Comparison of ENCODE assay signal across 1 cellular context in genomic region chr17:68511671-68512246, GRCh38.
TF ChIP-seq lines count a peak whose summit lies in the region.

No MANE protein-coding gene starts in this region.

TF ChIP-seq in HepG2, 621 proteins besides CTCF, POLR2A, EP300 and RAD21 (continued from another document and continues in another):
- TF ChIP-seq ZFP41 (CRISPR knock-in tag; IDR thresholded peaks at IDR 0.05; ENCODE audit: borderline replicate concordance) (no peak), ZNF12 (CRISPR knock-in tag; IDR thresholded peaks at IDR 0.05) (0 out of 2 replicates have a peak, but pooled peaks have one; percentile 4), ZEB1 (IDR thresholded peaks at IDR 0.05; ENCODE audit: insufficient replicate concordance, low read depth) (peak; percentile 91), ZNF331 (CRISPR knock-in tag; IDR thresholded peaks at IDR 0.05) (peak; percentile 85; the same call in 1 of the 2 replicates), EED (CRISPR knock-in tag; IDR thresholded peaks at IDR 0.05) (peak; percentile 95), PRDM15 (CRISPR knock-in tag; IDR thresholded peaks at IDR 0.05) (peak; percentile 71; the same call in 1 of the 2 replicates), FOSL2 (CRISPR knock-in tag; IDR thresholded peaks at IDR 0.05) (peak; percentile 14; the same call in 1 of the 2 replicates), TERF1 (CRISPR knock-in tag; IDR thresholded peaks at IDR 0.05) (0 out of 2 replicates have a peak, but pooled peaks have one; percentile 72), HOXA5 (CRISPR knock-in tag; IDR thresholded peaks at IDR 0.05) (peak; percentile 61; the same call in 1 of the 2 replicates), AFF4 (CRISPR knock-in tag; IDR thresholded peaks at IDR 0.05) (peak; percentile 66; the same call in 1 of the 2 replicates), POGK (CRISPR knock-in tag; conservative IDR thresholded peaks at IDR 0.05) (peak; percentile 76), SIX4 (CRISPR knock-in tag; IDR thresholded peaks at IDR 0.05) (peak; percentile 97), ZNF776 (CRISPR knock-in tag; IDR thresholded peaks at IDR 0.05) (peak; percentile 52; the same call in 1 of the 2 replicates), ZNF33B (CRISPR knock-in tag; IDR thresholded peaks at IDR 0.05) (peak; percentile 72; the same call in 1 of the 2 replicates), CENPBD1 (CRISPR knock-in tag; IDR thresholded peaks at IDR 0.05; ENCODE audit: borderline replicate concordance, low read depth) (no peak), DMTF1 (CRISPR knock-in tag; IDR thresholded peaks at IDR 0.05) (no peak), ZNF605 (CRISPR knock-in tag; IDR thresholded peaks at IDR 0.05) (peak; percentile 49), ZNF691 (CRISPR knock-in tag; IDR thresholded peaks at IDR 0.05; ENCODE audit: borderline replicate concordance, low read depth) (0 out of 2 replicates have a peak, but pooled peaks have one; percentile 52), CSRNP2 (CRISPR knock-in tag; conservative IDR thresholded peaks at IDR 0.05; ENCODE audit: low read depth) (no peak), GPN1 (CRISPR knock-in tag; IDR thresholded peaks at IDR 0.05; ENCODE audit: borderline replicate concordance) (0 out of 2 replicates have a peak, but pooled peaks have one; percentile 56), ZNF616 (CRISPR knock-in tag; IDR thresholded peaks at IDR 0.05; ENCODE audit: low read depth) (peak; percentile 19; the same call in 1 of the 2 replicates), HNF1B (CRISPR knock-in tag; IDR thresholded peaks at IDR 0.05) (peak; percentile 67; the same call in 1 of the 2 replicates), ZFP37 (CRISPR knock-in tag; IDR thresholded peaks at IDR 0.05; ENCODE audit: borderline replicate concordance) (peak; percentile 74; the same call in 1 of the 2 replicates), ZNF383 (CRISPR knock-in tag; IDR thresholded peaks at IDR 0.05; ENCODE audit: borderline replicate concordance) (no peak), ZNF329 (CRISPR knock-in tag; IDR thresholded peaks at IDR 0.05; ENCODE audit: low read depth) (no peak; the same call in 1 of the 2 replicates), ZNF333 (CRISPR knock-in tag; IDR thresholded peaks at IDR 0.05; ENCODE audit: borderline replicate concordance) (no peak), ZNF10 (CRISPR knock-in tag; IDR thresholded peaks at IDR 0.05; ENCODE audit: borderline replicate concordance, low read depth) (no peak), BRD4 (CRISPR knock-in tag; IDR thresholded peaks at IDR 0.05) (0 out of 2 replicates have a peak, but pooled peaks have one; percentile 28), YY1 (IDR thresholded peaks at IDR 0.05; ENCODE audit: insufficient read depth, insufficient replicate concordance, low read depth, low read length) (peak; percentile 71), MAX (IDR thresholded peaks at IDR 0.05) (peak; percentile 97), BHLHE40 (IDR thresholded peaks at IDR 0.05; ENCODE audit: low read length) (peak; percentile 49; the same call in 1 of the 2 replicates), SSRP1 (CRISPR knock-in tag; IDR thresholded peaks at IDR 0.05) (no peak)
- TF ChIP-seq, protein P1, sequence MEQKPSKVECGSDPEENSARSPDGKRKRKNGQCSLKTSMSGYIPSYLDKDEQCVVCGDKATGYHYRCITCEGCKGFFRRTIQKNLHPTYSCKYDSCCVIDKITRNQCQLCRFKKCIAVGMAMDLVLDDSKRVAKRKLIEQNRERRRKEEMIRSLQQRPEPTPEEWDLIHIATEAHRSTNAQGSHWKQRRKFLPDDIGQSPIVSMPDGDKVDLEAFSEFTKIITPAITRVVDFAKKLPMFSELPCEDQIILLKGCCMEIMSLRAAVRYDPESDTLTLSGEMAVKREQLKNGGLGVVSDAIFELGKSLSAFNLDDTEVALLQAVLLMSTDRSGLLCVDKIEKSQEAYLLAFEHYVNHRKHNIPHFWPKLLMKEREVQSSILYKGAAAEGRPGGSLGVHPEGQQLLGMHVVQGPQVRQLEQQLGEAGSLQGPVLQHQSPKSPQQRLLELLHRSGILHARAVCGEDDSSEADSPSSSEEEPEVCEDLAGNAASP (CRISPR knock-in tag; IDR thresholded peaks at IDR 0.05; ENCODE audit: borderline replicate concordance): 0 out of 2 replicates have a peak, but pooled peaks have one; percentile 17
